In the genomic region with DNA sequence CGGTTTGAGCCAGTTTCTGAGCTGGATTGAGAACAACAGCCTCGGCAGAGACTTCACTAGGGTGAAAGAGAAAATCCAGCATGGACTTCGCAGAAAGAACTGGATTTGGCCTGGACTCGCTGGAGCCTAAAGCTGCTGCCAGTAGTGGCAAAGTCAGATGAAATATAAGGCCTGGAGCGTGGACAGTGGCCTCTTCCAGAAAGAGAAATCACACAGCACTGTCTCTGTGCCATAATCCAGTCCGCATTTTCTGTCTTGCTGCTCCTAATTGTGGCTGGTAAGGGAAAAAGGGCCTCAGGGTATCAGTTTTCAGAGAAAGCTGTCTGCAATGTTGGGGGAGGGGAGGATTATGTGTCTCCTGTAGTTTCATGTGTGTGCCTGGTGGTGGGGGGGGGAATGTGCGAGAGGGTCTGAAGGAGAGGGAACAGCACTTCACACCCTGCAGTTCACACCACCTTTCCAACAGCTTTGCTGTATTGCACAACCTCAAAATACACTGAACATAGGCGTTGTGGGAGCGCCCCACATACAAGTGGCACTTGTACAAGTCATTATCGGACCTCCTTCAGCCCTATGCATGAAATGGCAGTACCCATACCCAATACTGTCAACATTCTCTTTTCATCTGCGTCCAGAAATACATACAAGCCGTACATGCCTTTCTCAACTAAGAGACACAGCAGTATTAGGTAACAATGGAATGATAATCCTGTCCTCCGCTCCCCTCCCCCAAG, we compare ENCODE assay signal across 1 cellular context.
TF ChIP-seq lines count a peak whose summit lies in the region.

No MANE protein-coding gene starts in this region.

TF ChIP-seq in K562, 482 proteins besides CTCF, POLR2A, EP300 and RAD21 (continued from another document and continues in another):
- TF ChIP-seq, protein P1, sequence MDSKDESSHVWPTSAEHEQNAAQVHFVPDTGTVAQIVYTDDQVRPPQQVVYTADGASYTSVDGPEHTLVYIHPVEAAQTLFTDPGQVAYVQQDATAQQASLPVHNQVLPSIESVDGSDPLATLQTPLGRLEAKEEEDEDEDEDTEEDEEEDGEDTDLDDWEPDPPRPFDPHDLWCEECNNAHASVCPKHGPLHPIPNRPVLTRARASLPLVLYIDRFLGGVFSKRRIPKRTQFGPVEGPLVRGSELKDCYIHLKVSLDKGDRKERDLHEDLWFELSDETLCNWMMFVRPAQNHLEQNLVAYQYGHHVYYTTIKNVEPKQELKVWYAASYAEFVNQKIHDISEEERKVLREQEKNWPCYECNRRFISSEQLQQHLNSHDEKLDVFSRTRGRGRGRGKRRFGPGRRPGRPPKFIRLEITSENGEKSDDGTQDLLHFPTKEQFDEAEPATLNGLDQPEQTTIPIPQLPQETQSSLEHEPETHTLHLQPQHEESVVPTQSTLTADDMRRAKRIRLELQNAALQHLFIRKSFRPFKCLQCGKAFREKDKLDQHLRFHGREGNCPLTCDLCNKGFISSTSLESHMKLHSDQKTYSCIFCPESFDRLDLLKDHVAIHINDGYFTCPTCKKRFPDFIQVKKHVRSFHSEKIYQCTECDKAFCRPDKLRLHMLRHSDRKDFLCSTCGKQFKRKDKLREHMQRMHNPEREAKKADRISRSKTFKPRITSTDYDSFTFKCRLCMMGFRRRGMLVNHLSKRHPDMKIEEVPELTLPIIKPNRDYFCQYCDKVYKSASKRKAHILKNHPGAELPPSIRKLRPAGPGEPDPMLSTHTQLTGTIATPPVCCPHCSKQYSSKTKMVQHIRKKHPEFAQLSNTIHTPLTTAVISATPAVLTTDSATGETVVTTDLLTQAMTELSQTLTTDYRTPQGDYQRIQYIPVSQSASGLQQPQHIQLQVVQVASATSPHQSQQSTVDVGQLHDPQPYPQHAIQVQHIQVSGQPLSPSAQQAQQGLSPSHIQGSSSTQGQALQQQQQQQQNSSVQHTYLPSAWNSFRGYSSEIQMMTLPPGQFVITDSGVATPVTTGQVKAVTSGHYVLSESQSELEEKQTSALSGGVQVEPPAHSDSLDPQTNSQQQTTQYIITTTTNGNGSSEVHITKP (IDR thresholded peaks at IDR 0.05; ENCODE audit: partially characterized antibody), result no peak
- peak; percentile 99 for TF ChIP-seq HDAC3 (IDR thresholded peaks at IDR 0.05; ENCODE audit: borderline replicate concordance, partially characterized antibody)
- peak; percentile 78 for TF ChIP-seq CEBPG (CRISPR knock-in tag; IDR thresholded peaks at IDR 0.05)
- peak; percentile 90 to 93 for TF ChIP-seq CEBPG (tag; conservative IDR thresholded peaks at IDR 0.05 in 1 of 2, IDR thresholded peaks at IDR 0.05 in 1 of 2)
- no peak for TF ChIP-seq ZNF551 (CRISPR knock-in tag; IDR thresholded peaks at IDR 0.05)
- peak; percentile 29 to 68; a peak in 2 of 4 replicates for TF ChIP-seq KDM1A (IDR thresholded peaks at IDR 0.05)
- TF ChIP-seq, protein P2, sequence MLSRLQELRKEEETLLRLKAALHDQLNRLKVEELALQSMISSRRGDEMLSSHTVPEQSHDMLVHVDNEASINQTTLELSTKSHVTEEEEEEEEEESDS (CRISPR knock-in tag; IDR thresholded peaks at IDR 0.05), result no peak
- TF ChIP-seq CREBBP (IDR thresholded peaks at IDR 0.05; ENCODE audit: low read depth, low read length), result no peak
- peak; percentile 72 to 78 for TF ChIP-seq FOXK2 (conservative IDR thresholded peaks at IDR 0.05 in 1 of 2, IDR thresholded peaks at IDR 0.05 in 1 of 2; ENCODE audit: low read depth in 2 of 2)
- peak; percentile 44; the same call in 1 of the 2 replicates for TF ChIP-seq ZBTB7A (IDR thresholded peaks at IDR 0.05; ENCODE audit: borderline replicate concordance, control insufficient read depth, low read depth, low read length)
- TF ChIP-seq TBP (optimal IDR thresholded peaks at IDR 0.05; ENCODE audit: low read depth, low read length), result no peak
- TF ChIP-seq KDM2B (CRISPR knock-in tag; IDR thresholded peaks at IDR 0.05), result no peak
- TF ChIP-seq, protein P3, sequence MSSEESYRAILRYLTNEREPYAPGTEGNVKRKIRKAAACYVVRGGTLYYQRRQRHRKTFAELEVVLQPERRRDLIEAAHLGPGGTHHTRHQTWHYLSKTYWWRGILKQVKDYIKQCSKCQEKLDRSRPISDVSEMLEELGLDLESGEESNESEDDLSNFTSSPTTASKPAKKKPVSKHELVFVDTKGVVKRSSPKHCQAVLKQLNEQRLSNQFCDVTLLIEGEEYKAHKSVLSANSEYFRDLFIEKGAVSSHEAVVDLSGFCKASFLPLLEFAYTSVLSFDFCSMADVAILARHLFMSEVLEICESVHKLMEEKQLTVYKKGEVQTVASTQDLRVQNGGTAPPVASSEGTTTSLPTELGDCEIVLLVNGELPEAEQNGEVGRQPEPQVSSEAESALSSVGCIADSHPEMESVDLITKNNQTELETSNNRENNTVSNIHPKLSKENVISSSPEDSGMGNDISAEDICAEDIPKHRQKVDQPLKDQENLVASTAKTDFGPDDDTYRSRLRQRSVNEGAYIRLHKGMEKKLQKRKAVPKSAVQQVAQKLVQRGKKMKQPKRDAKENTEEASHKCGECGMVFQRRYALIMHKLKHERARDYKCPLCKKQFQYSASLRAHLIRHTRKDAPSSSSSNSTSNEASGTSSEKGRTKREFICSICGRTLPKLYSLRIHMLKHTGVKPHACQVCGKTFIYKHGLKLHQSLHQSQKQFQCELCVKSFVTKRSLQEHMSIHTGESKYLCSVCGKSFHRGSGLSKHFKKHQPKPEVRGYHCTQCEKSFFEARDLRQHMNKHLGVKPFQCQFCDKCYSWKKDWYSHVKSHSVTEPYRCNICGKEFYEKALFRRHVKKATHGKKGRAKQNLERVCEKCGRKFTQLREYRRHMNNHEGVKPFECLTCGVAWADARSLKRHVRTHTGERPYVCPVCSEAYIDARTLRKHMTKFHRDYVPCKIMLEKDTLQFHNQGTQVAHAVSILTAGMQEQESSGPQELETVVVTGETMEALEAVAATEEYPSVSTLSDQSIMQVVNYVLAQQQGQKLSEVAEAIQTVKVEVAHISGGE (CRISPR knock-in tag; IDR thresholded peaks at IDR 0.05), result peak in 1 of 3 experiments; percentile 30; a peak in 1 of 6 replicates
- TF ChIP-seq, protein P4, sequence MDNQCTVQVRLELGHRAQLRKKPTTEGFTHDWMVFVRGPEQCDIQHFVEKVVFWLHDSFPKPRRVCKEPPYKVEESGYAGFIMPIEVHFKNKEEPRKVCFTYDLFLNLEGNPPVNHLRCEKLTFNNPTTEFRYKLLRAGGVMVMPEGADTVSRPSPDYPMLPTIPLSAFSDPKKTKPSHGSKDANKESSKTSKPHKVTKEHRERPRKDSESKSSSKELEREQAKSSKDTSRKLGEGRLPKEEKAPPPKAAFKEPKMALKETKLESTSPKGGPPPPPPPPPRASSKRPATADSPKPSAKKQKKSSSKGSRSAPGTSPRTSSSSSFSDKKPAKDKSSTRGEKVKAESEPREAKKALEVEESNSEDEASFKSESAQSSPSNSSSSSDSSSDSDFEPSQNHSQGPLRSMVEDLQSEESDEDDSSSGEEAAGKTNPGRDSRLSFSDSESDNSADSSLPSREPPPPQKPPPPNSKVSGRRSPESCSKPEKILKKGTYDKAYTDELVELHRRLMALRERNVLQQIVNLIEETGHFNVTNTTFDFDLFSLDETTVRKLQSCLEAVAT (IDR thresholded peaks at IDR 0.05), result 0 out of 4 replicates have a peak, but pooled peaks have one; percentile 7 to 17
- 0 out of 2 replicates have a peak, but pooled peaks have one; percentile 17 for TF ChIP-seq MYNN (IDR thresholded peaks at IDR 0.05)
- TF ChIP-seq MYNN (CRISPR knock-in tag; IDR thresholded peaks at IDR 0.05), result no peak
- peak; percentile 39 for TF ChIP-seq DACH1 (IDR thresholded peaks at IDR 0.05; ENCODE audit: partially characterized antibody)
- no peak for TF ChIP-seq CAMTA2 (CRISPR knock-in tag; conservative IDR thresholded peaks at IDR 0.05)
- no peak for TF ChIP-seq ZNF143 (CRISPR knock-in tag; IDR thresholded peaks at IDR 0.05)
- TF ChIP-seq CTBP1 (IDR thresholded peaks at IDR 0.05; ENCODE audit: borderline replicate concordance), result peak; percentile 60; the same call in 1 of the 2 replicates
- no peak for TF ChIP-seq PTBP1 (IDR thresholded peaks at IDR 0.05; ENCODE audit: low read depth, low read length)
- TF ChIP-seq NR1H2 (CRISPR knock-in tag; IDR thresholded peaks at IDR 0.05), result no peak
- no peak for TF ChIP-seq HEY1 (CRISPR knock-in tag; IDR thresholded peaks at IDR 0.05; ENCODE audit: borderline replicate concordance)
- no peak for TF ChIP-seq TFE3 (CRISPR knock-in tag; IDR thresholded peaks at IDR 0.05)
- no peak for TF ChIP-seq IFI16 (CRISPR knock-in tag; IDR thresholded peaks at IDR 0.05)
- TF ChIP-seq ZNF232 (CRISPR knock-in tag; IDR thresholded peaks at IDR 0.05), result no peak
- TF ChIP-seq, protein P5, sequence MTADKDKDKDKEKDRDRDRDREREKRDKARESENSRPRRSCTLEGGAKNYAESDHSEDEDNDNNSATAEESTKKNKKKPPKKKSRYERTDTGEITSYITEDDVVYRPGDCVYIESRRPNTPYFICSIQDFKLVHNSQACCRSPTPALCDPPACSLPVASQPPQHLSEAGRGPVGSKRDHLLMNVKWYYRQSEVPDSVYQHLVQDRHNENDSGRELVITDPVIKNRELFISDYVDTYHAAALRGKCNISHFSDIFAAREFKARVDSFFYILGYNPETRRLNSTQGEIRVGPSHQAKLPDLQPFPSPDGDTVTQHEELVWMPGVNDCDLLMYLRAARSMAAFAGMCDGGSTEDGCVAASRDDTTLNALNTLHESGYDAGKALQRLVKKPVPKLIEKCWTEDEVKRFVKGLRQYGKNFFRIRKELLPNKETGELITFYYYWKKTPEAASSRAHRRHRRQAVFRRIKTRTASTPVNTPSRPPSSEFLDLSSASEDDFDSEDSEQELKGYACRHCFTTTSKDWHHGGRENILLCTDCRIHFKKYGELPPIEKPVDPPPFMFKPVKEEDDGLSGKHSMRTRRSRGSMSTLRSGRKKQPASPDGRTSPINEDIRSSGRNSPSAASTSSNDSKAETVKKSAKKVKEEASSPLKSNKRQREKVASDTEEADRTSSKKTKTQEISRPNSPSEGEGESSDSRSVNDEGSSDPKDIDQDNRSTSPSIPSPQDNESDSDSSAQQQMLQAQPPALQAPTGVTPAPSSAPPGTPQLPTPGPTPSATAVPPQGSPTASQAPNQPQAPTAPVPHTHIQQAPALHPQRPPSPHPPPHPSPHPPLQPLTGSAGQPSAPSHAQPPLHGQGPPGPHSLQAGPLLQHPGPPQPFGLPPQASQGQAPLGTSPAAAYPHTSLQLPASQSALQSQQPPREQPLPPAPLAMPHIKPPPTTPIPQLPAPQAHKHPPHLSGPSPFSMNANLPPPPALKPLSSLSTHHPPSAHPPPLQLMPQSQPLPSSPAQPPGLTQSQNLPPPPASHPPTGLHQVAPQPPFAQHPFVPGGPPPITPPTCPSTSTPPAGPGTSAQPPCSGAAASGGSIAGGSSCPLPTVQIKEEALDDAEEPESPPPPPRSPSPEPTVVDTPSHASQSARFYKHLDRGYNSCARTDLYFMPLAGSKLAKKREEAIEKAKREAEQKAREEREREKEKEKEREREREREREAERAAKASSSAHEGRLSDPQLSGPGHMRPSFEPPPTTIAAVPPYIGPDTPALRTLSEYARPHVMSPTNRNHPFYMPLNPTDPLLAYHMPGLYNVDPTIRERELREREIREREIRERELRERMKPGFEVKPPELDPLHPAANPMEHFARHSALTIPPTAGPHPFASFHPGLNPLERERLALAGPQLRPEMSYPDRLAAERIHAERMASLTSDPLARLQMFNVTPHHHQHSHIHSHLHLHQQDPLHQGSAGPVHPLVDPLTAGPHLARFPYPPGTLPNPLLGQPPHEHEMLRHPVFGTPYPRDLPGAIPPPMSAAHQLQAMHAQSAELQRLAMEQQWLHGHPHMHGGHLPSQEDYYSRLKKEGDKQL (CRISPR knock-in tag; IDR thresholded peaks at IDR 0.05; ENCODE audit: borderline replicate concordance), result no peak
- peak; percentile 27; the same call in 1 of the 2 replicates for TF ChIP-seq ATF6 (CRISPR knock-in tag; IDR thresholded peaks at IDR 0.05)
- TF ChIP-seq MEF2D (tag; conservative IDR thresholded peaks at IDR 0.05; ENCODE audit: low read depth), result no peak; the same call in none of the 2 replicates
- no peak; the same call in 1 of the 2 replicates for TF ChIP-seq NR2C1 (IDR thresholded peaks at IDR 0.05)
- TF ChIP-seq NR2C1 (tag; IDR thresholded peaks at IDR 0.05), result no peak
- TF ChIP-seq, protein P6, sequence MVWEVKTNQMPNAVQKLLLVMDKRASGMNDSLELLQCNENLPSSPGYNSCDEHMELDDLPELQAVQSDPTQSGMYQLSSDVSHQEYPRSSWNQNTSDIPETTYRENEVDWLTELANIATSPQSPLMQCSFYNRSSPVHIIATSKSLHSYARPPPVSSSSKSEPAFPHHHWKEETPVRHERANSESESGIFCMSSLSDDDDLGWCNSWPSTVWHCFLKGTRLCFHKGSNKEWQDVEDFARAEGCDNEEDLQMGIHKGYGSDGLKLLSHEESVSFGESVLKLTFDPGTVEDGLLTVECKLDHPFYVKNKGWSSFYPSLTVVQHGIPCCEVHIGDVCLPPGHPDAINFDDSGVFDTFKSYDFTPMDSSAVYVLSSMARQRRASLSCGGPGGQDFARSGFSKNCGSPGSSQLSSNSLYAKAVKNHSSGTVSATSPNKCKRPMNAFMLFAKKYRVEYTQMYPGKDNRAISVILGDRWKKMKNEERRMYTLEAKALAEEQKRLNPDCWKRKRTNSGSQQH (CRISPR knock-in tag; IDR thresholded peaks at IDR 0.05), result no peak
- TF ChIP-seq, protein P7, sequence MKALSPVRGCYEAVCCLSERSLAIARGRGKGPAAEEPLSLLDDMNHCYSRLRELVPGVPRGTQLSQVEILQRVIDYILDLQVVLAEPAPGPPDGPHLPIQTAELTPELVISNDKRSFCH (CRISPR knock-in tag; IDR thresholded peaks at IDR 0.05), result no peak
- TF ChIP-seq, protein P7 (tag; IDR thresholded peaks at IDR 0.05), result peak; percentile 72
- TF ChIP-seq ZNF224 (CRISPR knock-in tag; IDR thresholded peaks at IDR 0.05), result no peak
- peak; percentile 80 for TF ChIP-seq NCOR1 (IDR thresholded peaks at IDR 0.05)
- TF ChIP-seq PHB2 (IDR thresholded peaks at IDR 0.05; ENCODE audit: low read depth), result no peak
